ENCODE assay signal across 1 cellular context in genomic region chr2:72887032-72887835, GRCh38.
A peak's percentile ranks its signal among the peaks of the same experiment; 100 is the strongest.
TF ChIP-seq lines count a peak whose summit lies in the region.

Gene SPR (plus strand): TSS chr2:72887408. CDS start chr2:72887433, 25 bp downstream.

TF ChIP-seq in HEK293, 187 proteins besides CTCF, POLR2A, EP300 and RAD21 (continued from another document):
- TF ChIP-seq ZEB2 (tag by site-specific recombination; IDR thresholded peaks at IDR 0.05) (0 out of 2 replicates have a peak, but pooled peaks have one; percentile 24), ZBTB20 (tag by site-specific recombination; IDR thresholded peaks at IDR 0.05) (peak; percentile 24; the same call in 1 of the 2 replicates), ZNF398 (tag by site-specific recombination; IDR thresholded peaks at IDR 0.05) (0 out of 2 replicates have a peak, but pooled peaks have one; percentile 13), ZBTB26 (tag by site-specific recombination; optimal IDR thresholded peaks at IDR 0.05) (peak; percentile 74), ZBTB8A (tag by site-specific recombination; IDR thresholded peaks at IDR 0.05) (peak; percentile 31), ZBTB11 (tag by site-specific recombination; conservative IDR thresholded peaks at IDR 0.05; ENCODE audit: low read depth) (0 out of 2 replicates have a peak, but pooled peaks have one; percentile 14)
